1 cellular context compared by ENCODE assay signal in genomic region chr17:42386784-42387183, GRCh38.
TF ChIP-seq lines count a peak whose summit lies in the region.

No MANE protein-coding gene starts in this region.

TF ChIP-seq in H1, 55 proteins besides CTCF, POLR2A, EP300 and RAD21 (continued from another document):
- no peak for TF ChIP-seq CBX5 (IDR thresholded peaks at IDR 0.05; ENCODE audit: low read depth, low read length)
